In genomic region chr12:66803972-66804371, GRCh38 we compare ENCODE assay signal across 14 cellular contexts.
DNase-seq lines count a peak whose midpoint lies in the region; ATAC-seq and TF ChIP-seq lines count a peak whose summit lies in the region.
"Had no signal": no experiment of that assay in that cellular context is flagged by ENCODE, and none has a peak within 500 bp of the region (broad histone marks: within the 10 kb centered on the region; RNA-seq: fewer than 3 reads in every experiment).

No MANE protein-coding gene starts in this region.

- no peak for TF ChIP-seq CTCF in astrocyte of the spinal cord (IDR thresholded peaks at IDR 0.05; ENCODE audit: low read depth, low read length)
- no peak for TF ChIP-seq CTCF in mesothelial cell of epicardium (IDR thresholded peaks at IDR 0.05; ENCODE audit: unreplicated experiment)

- no peaks in the 10 kb centered on the region for H4K20me1 ChIP-seq in GM23248 (ENCODE audit: insufficient read depth)
- H4K20me1 ChIP-seq: BLaER1 had no signal

- no peaks in the 10 kb centered on the region for H3K9me2 ChIP-seq in GM23248 (ENCODE audit: insufficient read depth)

- no peak overlapping the region for H2AFZ ChIP-seq in GM23248

- H3K4me3 ChIP-seq in GM23248 (no peak overlapping the region), astrocyte of the spinal cord (ENCODE audit: low read depth, low read length) (no peak overlapping the region)
- H3K4me3 ChIP-seq: BLaER1 had no signal

- H3K4me2 ChIP-seq in GM23248 (ENCODE audit: unreplicated experiment) = no peak overlapping the region
- H3K4me2 ChIP-seq: BLaER1 had no signal

- ATAC-seq in stimulated activated effector memory CD8-positive, alpha-beta T cell treated with anti-CD3 and anti-CD28 coated beads, Interleukin-12 subunit alpha, Interleukin-12 subunit beta, amount 100 ng/mL, for 72 hours = no peak
- ATAC-seq: stimulated activated naive CD8-positive, alpha-beta T cell treated with anti-CD3 and anti-CD28 coated beads, Interleukin-15, Interleukin-2, amounts not matched to agents 100 U/mL and 50 U/mL, for 24 hours had no signal

- DNase-seq in GM23248 (peak; percentile 14), NCI-H2107 treated with DMSO at 0.1 percent for 48 hours (lab: John Stamatoyannopoulos, UW; ENCODE audit: unreplicated experiment) (peak; percentile 92), astrocyte of the spinal cord (ENCODE audit: low read depth, low spot score) (peak; percentile 2), mesothelial cell of epicardium (ENCODE audit: low spot score in 2 of 2, unreplicated experiment in 2 of 2) (no peak), middle frontal gyrus (ENCODE audit: extremely low spot score, low spot score) (no peak), GM19240 (ENCODE audit: insufficient read length, low spot score) (no peak), NCI-H1930 (lab: John Stamatoyannopoulos, UW) (no peak)
- DNase-seq in stimulated activated effector memory CD8-positive, alpha-beta T cell treated with anti-CD3 and anti-CD28 coated beads, Interleukin-12 subunit alpha, Interleukin-12 subunit beta, amount 100 ng/mL, for 72 hours (ENCODE audit: low spot score in 2 of 2) = no peak
- DNase-seq: activated CD4-positive, CD25-positive, alpha-beta regulatory T cell treated with anti-CD3 and anti-CD28 coated beads, Interleukin-2, amount 50 U/mL, for 72 hours; amniotic stem cell; GDM1; stimulated activated CD4-positive, alpha-beta T cell treated with anti-CD3 and anti-CD28 coated beads, Interleukin-4, amount 100 ng/mL, for 24 hours; stimulated activated naive CD8-positive, alpha-beta T cell treated with anti-CD3 and anti-CD28 coated beads, Interleukin-15, Interleukin-2, amounts not matched to agents 100 U/mL and 50 U/mL, for 24 hours had no signal

- H3K4me3 Mint-ChIP-seq in mesothelial cell of epicardium = peak overlapping the region; percentile 47
- H3K4me3 Mint-ChIP-seq in stimulated activated effector memory CD8-positive, alpha-beta T cell treated with anti-CD3 and anti-CD28 coated beads, Interleukin-12 subunit alpha, Interleukin-12 subunit beta, amount 100 ng/mL, for 72 hours = no peak overlapping the region

- H3K4me1 ChIP-seq in GM23248 (ENCODE audit: insufficient read depth) = no peaks in the 10 kb centered on the region
- H3K4me1 ChIP-seq: BLaER1 had no signal

- 6 to 8% methylated on average over 17 of the region's 17 CpGs for WGBS in GM23248 (ENCODE audit: low coverage in 1 of 2, low lambda C conversion rate in 2 of 2, missing lambda C conversion rate in 2 of 2), 2 experiments

- H3K4me1 Mint-ChIP-seq in mesothelial cell of epicardium = peaks cover 25% of the 10 kb centered on the region
- peaks cover 6% of the 10 kb centered on the region for H3K4me1 Mint-ChIP-seq in stimulated activated effector memory CD8-positive, alpha-beta T cell treated with anti-CD3 and anti-CD28 coated beads, Interleukin-12 subunit alpha, Interleukin-12 subunit beta, amount 100 ng/mL, for 72 hours

- peaks cover 8% of the 10 kb centered on the region for H3K27me3 Mint-ChIP-seq in mesothelial cell of epicardium (ENCODE audit: low read depth)

- no peaks in the 10 kb centered on the region for H3K9me3 Mint-ChIP-seq in mesothelial cell of epicardium
- H3K9me3 Mint-ChIP-seq in stimulated activated effector memory CD8-positive, alpha-beta T cell treated with anti-CD3 and anti-CD28 coated beads, Interleukin-12 subunit alpha, Interleukin-12 subunit beta, amount 100 ng/mL, for 72 hours = no peaks in the 10 kb centered on the region

- no peaks in the 10 kb centered on the region for H3K79me2 ChIP-seq in GM23248 (ENCODE audit: insufficient read depth)

- in situ Hi-C loops in GM23248 (cut with MboI) (no loop called here), astrocyte of the spinal cord (cut with HindIII; ENCODE audit: low sequenced_read_pairs) (no loop called here)

- H3K36me3 ChIP-seq in GM23248 (ENCODE audit: low read depth) = no peaks in the 10 kb centered on the region
- H3K36me3 ChIP-seq: BLaER1 had no signal

- no peak overlapping the region for H3K27ac ChIP-seq in GM23248
- H3K27ac ChIP-seq: BLaER1 had no signal

- H3K9me3 ChIP-seq in GM23248 (ENCODE audit: low read depth) = no peaks in the 10 kb centered on the region
- H3K9me3 ChIP-seq: BLaER1 had no signal

- H3K9ac ChIP-seq in GM23248 = no peak overlapping the region
- H3K9ac ChIP-seq: BLaER1 had no signal

- no peaks in the 10 kb centered on the region for H3F3A ChIP-seq in GM23248 (ENCODE audit: insufficient read depth)

- H3K36me3 Mint-ChIP-seq in mesothelial cell of epicardium = no peaks in the 10 kb centered on the region
- H3K36me3 Mint-ChIP-seq in stimulated activated effector memory CD8-positive, alpha-beta T cell treated with anti-CD3 and anti-CD28 coated beads, Interleukin-12 subunit alpha, Interleukin-12 subunit beta, amount 100 ng/mL, for 72 hours = no peaks in the 10 kb centered on the region

- H3K27me3 ChIP-seq in GM23248 (replicated peaks; ENCODE audit: insufficient read depth) = peaks cover 13% of the 10 kb centered on the region
- H3K27me3 ChIP-seq: BLaER1 had no signal

- no peak overlapping the region for H3K27ac Mint-ChIP-seq in mesothelial cell of epicardium
- H3K27ac Mint-ChIP-seq in stimulated activated effector memory CD8-positive, alpha-beta T cell treated with anti-CD3 and anti-CD28 coated beads, Interleukin-12 subunit alpha, Interleukin-12 subunit beta, amount 100 ng/mL, for 72 hours = no peak overlapping the region

Comparison
In these comparisons a context has a peak if more than half of its experiments do, and no peak if none do; other contexts are left out.
1. DNase-seq: peak in GM23248 (single experiment), NCI-H2107 treated with DMSO at 0.1 percent for 48 hours (single experiment) and astrocyte of the spinal cord (single experiment); none in mesothelial cell of epicardium (0 of 2), stimulated activated effector memory CD8-positive, alpha-beta T cell treated with anti-CD3 and anti-CD28 coated beads, Interleukin-12 subunit alpha, Interleukin-12 subunit beta, amount 100 ng/mL, for 72 hours (0 of 2), middle frontal gyrus (single experiment), GM19240 (single experiment) and NCI-H1930 (0 of 2).